8 cellular contexts compared by ENCODE assay signal in genomic region chr6:34459899-34460593, GRCh38. TPM values are rescaled to one million over a fixed set of nuclear protein-coding genes. Genes with fewer than 3 reads are reported as not detected.
A peak's percentile ranks its signal among the peaks of the same experiment; 100 is the strongest.
DNase-seq lines count a peak whose midpoint lies in the region; ATAC-seq and TF ChIP-seq lines count a peak whose summit lies in the region.

No MANE protein-coding gene starts in this region.

- 54% methylated on average over 6 of the region's 6 CpGs for WGBS in smooth muscle cell (ENCODE audit: low lambda C conversion rate)

- no peak overlapping the region for H3K9ac ChIP-seq in smooth muscle cell (ENCODE audit: low read depth)

- no peak for ATAC-seq in HG02623 (IDR thresholded peaks at IDR 0.05; ENCODE audit: unreplicated experiment)
- no peak for ATAC-seq in HG02610 (IDR thresholded peaks at IDR 0.05; ENCODE audit: unreplicated experiment)

- H3F3A ChIP-seq in smooth muscle cell (ENCODE audit: low read depth): no peaks in the 10 kb centered on the region

- no peaks in the 10 kb centered on the region for H3K79me2 ChIP-seq in smooth muscle cell (ENCODE audit: low read depth)

- H3K36me3 ChIP-seq in smooth muscle cell (ENCODE audit: low read depth): no peaks in the 10 kb centered on the region

- peak; percentile 41 for DNase-seq in CMK (ENCODE audit: low read depth)
- peak; percentile 24 for DNase-seq in HK-2 (ENCODE audit: unreplicated experiment)
- DNase-seq in RKO (ENCODE audit: low spot score): peak; percentile 69
- peak; percentile 18 for DNase-seq in activated effector memory CD4-positive, alpha-beta T cell treated with Interleukin-2 at 50 U/mL for 16 hours
- DNase-seq in head of caudate nucleus: peak in 34 of 42 donors; percentile 16 to 77 (median 48)
- no peak for DNase-seq in smooth muscle cell (lab: John Stamatoyannopoulos, UW; ENCODE audit: unreplicated experiment)

- H3K4me3 ChIP-seq in smooth muscle cell: no peak overlapping the region

- peak; percentile 51 for TF ChIP-seq CTCF in smooth muscle cell (IDR thresholded peaks at IDR 0.05; ENCODE audit: borderline replicate concordance, insufficient read depth, poor library complexity, severe bottlenecking)

- H3K4me2 ChIP-seq in smooth muscle cell: no peak overlapping the region

- H2AFZ ChIP-seq in smooth muscle cell (ENCODE audit: low read depth): no peak overlapping the region

- H3K9me3 ChIP-seq in smooth muscle cell (replicated peaks; ENCODE audit: low read depth): no peaks in the 10 kb centered on the region

- H3K4me1 ChIP-seq in smooth muscle cell (ENCODE audit: low read depth): no peaks in the 10 kb centered on the region

- H3K27me3 ChIP-seq in smooth muscle cell (ENCODE audit: low read depth): peaks cover 8% of the 10 kb centered on the region

- no peak overlapping the region for H3K27ac ChIP-seq in smooth muscle cell (ENCODE audit: low read depth)

- intact Hi-C loops in head of caudate nucleus (cut with DNase I): loop anchor here (5.0 kb wide), 1 partner anchor 147 kb away; no protein-coding TSS in a partner anchor

- H4K20me1 ChIP-seq in smooth muscle cell (ENCODE audit: low read depth): no peaks in the 10 kb centered on the region

RNA-seq across cellular contexts. Expression of gene PACSIN1, which starts 5.8 kb away (rescaled TPM):
- not detected in 2 replicates for total RNA-seq in smooth muscle cell
- not detected in 2 replicates for polyA plus RNA-seq in smooth muscle cell

RNA-seq across cellular contexts. Expression of gene RPS10, which starts 34.2 kb away (rescaled TPM):
- total RNA-seq in smooth muscle cell: 2,106 and 2,498 TPM in 2 replicates
- polyA plus RNA-seq in smooth muscle cell: 660 and 695 TPM in 2 replicates
